ENCODE assay signal across 8 cellular contexts in genomic region chr11:6693342-6694228, GRCh38. TPM values are rescaled to one million over a fixed set of nuclear protein-coding genes. Genes with fewer than 3 reads are reported as not detected.
A peak's percentile ranks its signal among the peaks of the same experiment; 100 is the strongest.
DNase-seq lines count a peak whose midpoint lies in the region; ATAC-seq and TF ChIP-seq lines count a peak whose summit lies in the region.

No MANE protein-coding gene starts in this region.

- H3K27me3 ChIP-seq in HCT116 (ENCODE audit: insufficient read depth, low read length) (no peaks in the 10 kb centered on the region), WERI-Rb-1 (ENCODE audit: insufficient read depth, low read depth, severe bottlenecking) (no peaks in the 10 kb centered on the region)

- H3K4me2 ChIP-seq in HCT116 (ENCODE audit: low read length), result peak overlapping the region; percentile 26

- CTCF ChIA-PET in HCT116 (lab: Charles Lee), result interaction anchor here (0.9 kb wide), 1 partner anchor 315 kb away, joined by 3 read pairs; no protein-coding TSS in a partner anchor

- no peaks in the 10 kb centered on the region for H4K20me1 ChIP-seq in HCT116 (ENCODE audit: insufficient read depth)

- H3K4me3 ChIP-seq in HCT116 (replicated peaks in 1 of 2; ENCODE audit: low read depth in 1 of 2, low read length in 2 of 2), result no peak overlapping the region
- no peak overlapping the region for H3K4me3 ChIP-seq in WERI-Rb-1 (ENCODE audit: low read depth, low read length)

- peak; percentile 37 for DNase-seq in HCT116 (ENCODE audit: low read depth, low spot score)
- DNase-seq in activated CD4-positive, alpha-beta T cell treated with anti-CD3 and anti-CD28 coated beads, Interleukin-2, amount 50 U/mL, for 48 hours, result peak; percentile 58 to 72
- peak; percentile 64 for DNase-seq in fibroblast of gingiva (ENCODE audit: low read depth)
- DNase-seq in stimulated activated CD4-positive, alpha-beta T cell treated with anti-CD3 and anti-CD28 coated beads, Interleukin-2, amount 100 ng/mL, for 4 hours (ENCODE audit: low read depth), result peak; percentile 48
- DNase-seq in HuH-7 (ENCODE audit: low spot score), result no peak
- no peak for DNase-seq in NCI-H187 treated with DMSO at 0.1 percent for 48 hours (lab: John Stamatoyannopoulos, UW)
- DNase-seq in WERI-Rb-1, result no peak

- peak overlapping the region; percentile 32 for H2AFZ ChIP-seq in HCT116 (ENCODE audit: low read depth, low read length, poor library complexity, severe bottlenecking)

- TF ChIP-seq RAD21 in HCT116 (IDR thresholded peaks at IDR 0.05; ENCODE audit: low read depth), result no peak

- POLR2A ChIA-PET in HCT116 (lab: Charles Lee), result interaction anchor here (0.9 to 1.0 kb wide), 2 partner anchors 13 to 87 kb away, joined by 4 read pairs; no protein-coding TSS in a partner anchor

- no peak overlapping the region for H3K9ac ChIP-seq in HCT116 (ENCODE audit: low read length)

- H3K27ac ChIP-seq in HCT116 (ENCODE audit: low read depth, low read length) (no peak overlapping the region), WERI-Rb-1 (no peak overlapping the region)

- RAD21 ChIA-PET in HCT116 (lab: Charles Lee; ENCODE audit: low non-redundant PET in 1 of 2, low total read pairs in 2 of 2, uncharacterized antibody in 2 of 2, unreplicated experiment in 2 of 2), result no interaction called here

- intact Hi-C loops in HCT116 (cut with micrococcal nuclease), result no loop called here

- TF ChIP-seq POLR2A in HCT116 (IDR thresholded peaks at IDR 0.05; ENCODE audit: borderline replicate concordance, extremely low read depth, insufficient read depth, insufficient read length), result no peak

- no peaks in the 10 kb centered on the region for H3K9me2 ChIP-seq in HCT116 (ENCODE audit: insufficient read depth)

- H3K36me3 ChIP-seq in HCT116 (ENCODE audit: control insufficient read depth in 1 of 2, insufficient read depth in 2 of 2, low read length in 2 of 2), result no peaks in the 10 kb centered on the region
- no peaks in the 10 kb centered on the region for H3K36me3 ChIP-seq in WERI-Rb-1

- H3K4me1 ChIP-seq in HCT116 (ENCODE audit: control insufficient read depth in 1 of 2, insufficient read depth in 2 of 2, low read length in 2 of 2), result peaks cover 0 to 11% of the 10 kb centered on the region in 2 experiments; a peak in 2 of 4 replicates

- H3K9me3 ChIP-seq in HCT116 (ENCODE audit: control insufficient read depth in 1 of 2, insufficient read depth in 1 of 2, low read depth in 1 of 2, low read length in 2 of 2) (peaks cover 0 to 6% of the 10 kb centered on the region in 2 experiments; a peak in 1 of 4 replicates), WERI-Rb-1 (ENCODE audit: severe bottlenecking) (peaks cover 3% of the 10 kb centered on the region)

- peak; percentile 70 for ATAC-seq in HCT116
- no peak for ATAC-seq in GM21360 (IDR thresholded peaks at IDR 0.05; ENCODE audit: unreplicated experiment)

- no peaks in the 10 kb centered on the region for H3K79me2 ChIP-seq in HCT116 (ENCODE audit: insufficient read depth, low read length)

- BruUV-seq in HCT116 (replicated peaks; lab: Mats Ljungman, UMichigan), result TSS peak; percentile 49

- no peak for TF ChIP-seq CTCF in HCT116 (IDR thresholded peaks at IDR 0.05 in 2 of 3, conservative IDR thresholded peaks at IDR 0.05 in 1 of 3; ENCODE audit: borderline replicate concordance in 1 of 3, insufficient read depth in 1 of 3, low read depth in 2 of 3, low read length in 2 of 3)
- TF ChIP-seq CTCF in WERI-Rb-1 (IDR thresholded peaks at IDR 0.05; ENCODE audit: low read depth, low read length), result no peak

TF ChIP-seq in HCT116, 20 proteins besides CTCF, POLR2A, EP300 and RAD21:
- TF ChIP-seq MAX (IDR thresholded peaks at IDR 0.05), result no peak
- 0 out of 2 replicates have a peak, but pooled peaks have one; percentile 22 for TF ChIP-seq POLR2AphosphoS5 (IDR thresholded peaks at IDR 0.05; ENCODE audit: low read depth, low read length)
- TF ChIP-seq EZH2 (IDR thresholded peaks at IDR 0.05), result no peak
- no peak for TF ChIP-seq ZBTB33 (IDR thresholded peaks at IDR 0.05; ENCODE audit: extremely low read depth, insufficient replicate concordance, low read length)
- no peak for TF ChIP-seq ZFX (IDR thresholded peaks at IDR 0.05)
- TF ChIP-seq SRF (IDR thresholded peaks at IDR 0.05; ENCODE audit: low read depth), result no peak
- TF ChIP-seq FOSL1 (IDR thresholded peaks at IDR 0.05; ENCODE audit: low read depth), result peak; percentile 30; the same call in 1 of the 2 replicates
- TF ChIP-seq JUND (IDR thresholded peaks at IDR 0.05), result peak; percentile 34; the same call in 1 of the 2 replicates
- no peak for TF ChIP-seq TCF7L2 (IDR thresholded peaks at IDR 0.05; ENCODE audit: borderline replicate concordance, extremely low read depth, insufficient read depth, insufficient read length)
TF ChIP-seq in HCT116: peak in this region for 3.

RNA-seq across cellular contexts. Expression of gene MRPL17, which starts 10.4 kb away (rescaled TPM):
- total RNA-seq in HCT116 (2021; ENCODE audit: unreplicated experiment), result 75.0 TPM
- polyA plus RNA-seq in HCT116 (2012), result 89.4 and 109 TPM in 2 replicates

RNA-seq across cellular contexts. Expression of gene DCHS1, which starts 38.0 kb away (rescaled TPM):
- 0.30 TPM for total RNA-seq in HCT116 (2021; ENCODE audit: unreplicated experiment)
- 0.26 and 0.30 TPM in 2 replicates for polyA plus RNA-seq in HCT116 (2012)

Comparison
In these comparisons a context has a peak if more than half of its experiments do, and no peak if none do; other contexts are left out.
1. DNase-seq: peak in HCT116 (single experiment), activated CD4-positive, alpha-beta T cell treated with anti-CD3 and anti-CD28 coated beads, Interleukin-2, amount 50 U/mL, for 48 hours (2 of 2), fibroblast of gingiva (single experiment) and stimulated activated CD4-positive, alpha-beta T cell treated with anti-CD3 and anti-CD28 coated beads, Interleukin-2, amount 100 ng/mL, for 4 hours (single experiment); none in HuH-7 (single experiment), NCI-H187 treated with DMSO at 0.1 percent for 48 hours (single experiment) and WERI-Rb-1 (single experiment).